Comparison of ENCODE assay signal across 1 cellular context in genomic region chr11:73625690-73626318, GRCh38.
A peak's percentile ranks its signal among the peaks of the same experiment; 100 is the strongest.
TF ChIP-seq lines count a peak whose summit lies in the region.

No MANE protein-coding gene starts in this region.

TF ChIP-seq in K562, 482 proteins besides CTCF, POLR2A, EP300 and RAD21 (continued from another document):
- TF ChIP-seq ZBTB11 (CRISPR knock-in tag; IDR thresholded peaks at IDR 0.05): no peak
- 0 out of 2 replicates have a peak, but pooled peaks have one; percentile 47 for TF ChIP-seq KLF16 (IDR thresholded peaks at IDR 0.05)
- 0 out of 4 replicates have a peak, but pooled peaks of 1 of the 2 experiments have one; percentile 13 for TF ChIP-seq RCOR1 (IDR thresholded peaks at IDR 0.05; ENCODE audit: borderline replicate concordance in 1 of 2, low read depth in 2 of 2, low read length in 2 of 2)
- TF ChIP-seq E2F6 (IDR thresholded peaks at IDR 0.05; ENCODE audit: borderline replicate concordance in 1 of 2, extremely low read depth in 1 of 2, insufficient read depth in 1 of 2, insufficient read length in 1 of 2, low read depth in 1 of 2, low read length in 1 of 2, poor library complexity in 1 of 2, severe bottlenecking in 1 of 2): no peak
- TF ChIP-seq CC2D1A (IDR thresholded peaks at IDR 0.05): 0 out of 2 replicates have a peak, but pooled peaks have one; percentile 23
- TF ChIP-seq DEAF1 (CRISPR knock-in tag; IDR thresholded peaks at IDR 0.05): peak; percentile 59
- TF ChIP-seq NEUROD1 (IDR thresholded peaks at IDR 0.05; ENCODE audit: borderline replicate concordance, low read depth, low read length, partially characterized antibody): peak; percentile 20
- peak in 1 of 2 experiments; percentile 18; a peak in 1 of 4 replicates for TF ChIP-seq MAZ (CRISPR knock-in tag; conservative IDR thresholded peaks at IDR 0.05 in 1 of 2, IDR thresholded peaks at IDR 0.05 in 1 of 2)
- no peak for TF ChIP-seq MCM7 (IDR thresholded peaks at IDR 0.05)
- TF ChIP-seq SMC3 (conservative IDR thresholded peaks at IDR 0.05; ENCODE audit: insufficient read depth, low read depth, low read length): peak; percentile 86
